32 cellular contexts compared by ENCODE assay signal in genomic region chr1:2809656-2810055, GRCh38. TPM values are rescaled to one million over a fixed set of nuclear protein-coding genes. Genes with fewer than 3 reads are reported as not detected.
"Had no signal": no experiment of that assay in that cellular context is flagged by ENCODE, and none has a peak within 500 bp of the region (broad histone marks: within the 10 kb centered on the region; RNA-seq: fewer than 3 reads in every experiment).

No MANE protein-coding gene starts in this region.

- H3K36me3 ChIP-seq: adrenal gland, ascending aorta, brain microvascular endothelial cell, breast epithelium, cardiac muscle cell had no signal

- H3K9me3 ChIP-seq: adrenal gland, ascending aorta, body of pancreas had no signal

- H3K4me1 ChIP-seq: adrenal gland, ascending aorta, breast epithelium had no signal

- H3K27me3 ChIP-seq: ascending aorta, brain microvascular endothelial cell, cardiac muscle cell had no signal

- H3K4me3 ChIP-seq: adrenal gland, ascending aorta, body of pancreas, breast epithelium, cardiac muscle cell had no signal

- H3K27ac ChIP-seq: adrenal gland, ascending aorta, body of pancreas, brain microvascular endothelial cell, breast epithelium, cardiac muscle cell had no signal

- ATAC-seq: activated naive CD4-positive, alpha-beta T cell treated with anti-CD3 and anti-CD28 coated beads, Interleukin-2, amount 50 U/mL, for 72 hours; activated naive CD8-positive, alpha-beta T cell treated with anti-CD3 and anti-CD28 coated beads, Interleukin-2, amount 50 U/mL, for 24 hours; activated T-cell treated with anti-CD3 and anti-CD28 coated beads, Interleukin-2, amount 50 U/mL, for 4 hours; activated T-cell treated with anti-CD3 and anti-CD28 coated beads, Interleukin-2, amount 50 U/mL, for 72 hours; activated T-helper 17 cell treated with anti-CD3 and anti-CD28 coated beads, Interleukin-2, amount 50 U/mL, for 72 hours; body of pancreas had no signal

- DNase-seq: activated effector memory CD4-positive, alpha-beta T cell treated with anti-CD3 and anti-CD28 coated beads, Interleukin-2, amount 50 U/mL, for 16 hours; activated effector memory CD4-positive, alpha-beta T cell treated with Interleukin-2 at 50 U/mL for 16 hours; activated gamma-delta T cell; activated gamma-delta T cell treated with Interleukin-2 at 50 U/mL for 16 hours; activated naive CD4-positive, alpha-beta T cell; activated naive CD4-positive, alpha-beta T cell treated with anti-CD3 and anti-CD28 coated beads for 36 hours; activated naive CD4-positive, alpha-beta T cell treated with anti-CD3 and anti-CD28 coated beads, Interleukin-2, amount 10 ng/mL, durations not matched to agents 7 days and 5 days; activated naive CD4-positive, alpha-beta T cell treated with anti-CD3 and anti-CD28 coated beads, Interleukin-2, amount 50 U/mL, for 16 hours; activated naive CD4-positive, alpha-beta T cell treated with Interleukin-2 at 50 U/mL for 16 hours; activated naive CD8-positive, alpha-beta T cell treated with anti-CD3 and anti-CD28 coated beads for 36 hours; activated naive CD8-positive, alpha-beta T cell treated with anti-CD3 and anti-CD28 coated beads, Interleukin-2, amount 10 ng/mL, durations not matched to agents 7 days and 5 days; activated naive CD8-positive, alpha-beta T cell treated with anti-CD3 and anti-CD28 coated beads, Interleukin-2, amount 50 U/mL, for 24 hours; activated T-cell treated with anti-CD3 and anti-CD28 coated beads, Interleukin-2, amount 50 U/mL, for 1 hour; activated T-cell treated with anti-CD3 and anti-CD28 coated beads, Interleukin-2, amount 50 U/mL, for 24 hours; activated T-cell treated with anti-CD3 and anti-CD28 coated beads, Interleukin-2, amount 50 U/mL, for 4 hours; activated T-cell treated with anti-CD3 and anti-CD28 coated beads, Interleukin-2, amount 50 U/mL, for 48 hours; activated T-cell treated with anti-CD3 and anti-CD28 coated beads, Interleukin-2, amount 50 U/mL, for 72 hours; adrenal gland; amniotic stem cell; amygdala; anterior cingulate cortex; aorta; body of pancreas; brain microvascular endothelial cell; caudate nucleus; central memory CD4-positive, alpha-beta T cell; cerebellar nuclear complex had no signal

RNA-seq across cellular contexts. Expression of gene TTC34, which starts 8.2 kb away (rescaled TPM):
- total RNA-seq: cardiac muscle cell had no signal
- polyA plus RNA-seq: cardiac muscle cell had no signal
